Comparison of ENCODE assay signal across 8 cellular contexts in genomic region chr3:170180952-170181876, GRCh38. TPM values are rescaled to one million over a fixed set of nuclear protein-coding genes. Genes with fewer than 3 reads are reported as not detected.
A peak's percentile ranks its signal among the peaks of the same experiment; 100 is the strongest.
DNase-seq lines count a peak whose midpoint lies in the region; ATAC-seq, FAIRE-seq and TF ChIP-seq lines count a peak whose summit lies in the region.

Gene PHC3 (minus strand): TSS chr3:170181733. CDS start chr3:170181715, 18 bp downstream.

- H3K9me3 Mint-ChIP-seq in CD4-positive, alpha-beta T cell, result no peaks in the 10 kb centered on the region

- TF ChIP-seq CTCF in CD4-positive, alpha-beta T cell (IDR thresholded peaks at IDR 0.05), result no peak
- TF ChIP-seq CTCF in HepG2 (CRISPR knock-in tag; IDR thresholded peaks at IDR 0.05), result peak; percentile 60

- peaks cover 0 to 18% of the 10 kb centered on the region in 2 experiments; a peak in 3 of 5 replicates for H3K36me3 ChIP-seq in HepG2 (replicated peaks in 1 of 2; ENCODE audit: control insufficient read depth in 1 of 2, insufficient read depth in 2 of 2, low read length in 2 of 2)

- no peaks in the 10 kb centered on the region for H4K20me1 ChIP-seq in HepG2 (ENCODE audit: insufficient read depth, low read length)

- in situ Hi-C loops in HepG2 (cut with HindIII; ENCODE audit: extremely low pct_ligation_motif_present, low pct_unique_long_range_greater_than_20kb), result no loop called here

- DNase-seq in CD4-positive, alpha-beta T cell, result peak; percentile 85 to 92 (median 89)
- DNase-seq in NCI-H82 (lab: John Stamatoyannopoulos, UW) (peak; percentile 98), dermis blood vessel endothelial cell (peak; percentile 95), HepG2 (ENCODE audit: low spot score) (peak; percentile 87)
- DNase-seq in activated CD4-positive, alpha-beta T cell treated with anti-CD3 and anti-CD28 coated beads, Interleukin-2, amount 50 U/mL, for 48 hours, result peak; percentile 90 to 93
- peak; percentile 84 to 93 for DNase-seq in stimulated activated CD4-positive, alpha-beta T cell treated with anti-CD3 and anti-CD28 coated beads, Interleukin-2, amount 100 ng/mL, for 48 hours

- intact Hi-C loops in CD4-positive, alpha-beta T cell (cut with DNase I, micrococcal nuclease), result loop anchor here (2.0 to 10.0 kb wide), 11 partner anchors 26 to 690 kb away; partner anchors contain the start of genes SKIL (in 2 of the 2), LRRC31 (in 1 of the 2), MYNN (in 1 of the 2) and PRKCI (in 1 of the 2)
- intact Hi-C loops in HepG2 (cut with micrococcal nuclease; ENCODE audit: unreplicated experiment), result loop anchor here (2.0 kb wide), 2 partner anchors 42 to 176 kb away; partner anchors contain the start of genes PRKCI and SKIL

- H3K27ac Mint-ChIP-seq in CD4-positive, alpha-beta T cell, result peak within 1 kb of the TSS; percentile 100

- H3K27ac ChIP-seq in CD4-positive, alpha-beta T cell (ENCODE audit: low read depth, low read length), result peak within 1 kb of the TSS; percentile 97
- H3K27ac ChIP-seq in HepG2 (ENCODE audit: extremely low read length, insufficient read depth, low read length), result peak within 1 kb of the TSS; percentile 78

- H3K27me3 ChIP-seq in CD4-positive, alpha-beta T cell (ENCODE audit: control insufficient read depth, insufficient read depth, low read length), result no peaks in the 10 kb centered on the region
- H3K27me3 ChIP-seq in HepG2 (ENCODE audit: control insufficient read depth in 1 of 2, insufficient read depth in 2 of 2, low read length in 2 of 2), result no peaks in the 10 kb centered on the region; a peak in 1 of 5 replicates

- peak within 1 kb of the TSS; percentile 92 for H3K4me2 ChIP-seq in HepG2 (ENCODE audit: low read depth, low read length)

- H3K36me3 Mint-ChIP-seq in CD4-positive, alpha-beta T cell (ENCODE audit: low read depth), result peaks cover 48% of the 10 kb centered on the region

- H3K27me3 Mint-ChIP-seq in CD4-positive, alpha-beta T cell, result no peaks in the 10 kb centered on the region

- H3K4me1 ChIP-seq in HepG2 (ENCODE audit: insufficient read depth, low read length), result peaks cover 35% of the 10 kb centered on the region

- H3K79me2 ChIP-seq in HepG2 (ENCODE audit: insufficient read depth, low read length), result peaks cover 35% of the 10 kb centered on the region

- no TSS peak for BruUV-seq in HepG2 (replicated peaks; lab: Mats Ljungman, UMichigan)

- TF ChIP-seq EP300 in HepG2 (IDR thresholded peaks at IDR 0.05; ENCODE audit: low read depth in 2 of 2, low read length in 2 of 2) (no peak), HepG2 (CRISPR knock-in tag; IDR thresholded peaks at IDR 0.05; ENCODE audit: borderline replicate concordance) (no peak)

- peak within 1 kb of the TSS; percentile 87 to 99 (median 98) for H3K4me3 ChIP-seq in HepG2 (replicated peaks in 1 of 3; ENCODE audit: insufficient read depth in 1 of 3, low read depth in 2 of 3, low read length in 3 of 3)

- FAIRE-seq in HepG2 (lab: Jason Lieb, UNC), result no peak

- WGBS in HepG2 (ENCODE audit: low lambda C conversion rate), result 0% methylated on average over 35 of the region's 70 CpGs

- CTCF ChIA-PET in CD4-positive, alpha-beta T cell (lab: Charles Lee), result interaction anchor here (0.6 to 1.1 kb wide), 3 partner anchors 11 to 659 kb away, joined by 3 to 4 read pairs (median 3); no protein-coding TSS in a partner anchor
- CTCF ChIA-PET in HepG2 (lab: Yijun Ruan, JAX; ENCODE audit: low intra/inter-chr PET ratio, low total read pairs), result no interaction called here

- TF ChIP-seq POLR2A in HepG2 (IDR thresholded peaks at IDR 0.05; ENCODE audit: insufficient read depth in 1 of 2, low read depth in 2 of 2, low read length in 2 of 2), result peak; percentile 79 to 86

- peak within 1 kb of the TSS; percentile 63 for H2AFZ ChIP-seq in HepG2 (ENCODE audit: low read length)

- H3K9me3 ChIP-seq in CD4-positive, alpha-beta T cell (ENCODE audit: control insufficient read depth, low read length), result no peaks in the 10 kb centered on the region
- no peaks in the 10 kb centered on the region for H3K9me3 ChIP-seq in HepG2 (ENCODE audit: low read length)

- POLR2A ChIA-PET in CD4-positive, alpha-beta T cell (lab: Charles Lee), result interaction anchor here (0.7 to 4.1 kb wide), 16 partner anchors 11 to 417 kb away, joined by 3 to 43 read pairs (median 6); partner anchors contain the start of genes ACTRT3, MYNN, PRKCI and SEC62
- POLR2A ChIA-PET in HepG2 (lab: Yijun Ruan, JAX), result interaction anchor here (0.9 to 1.0 kb wide), 2 partner anchors 9 to 41 kb away, joined by 3 to 5 read pairs; partner anchors contain the start of gene PRKCI

- H3K4me3 Mint-ChIP-seq in CD4-positive, alpha-beta T cell, result peak within 1 kb of the TSS; percentile 100

- peak within 1 kb of the TSS; percentile 91 for H3K9ac ChIP-seq in HepG2 (ENCODE audit: insufficient read depth, low read depth, low read length)

- peaks cover 40% of the 10 kb centered on the region for H3K4me1 Mint-ChIP-seq in CD4-positive, alpha-beta T cell (ENCODE audit: low read depth)

- TF ChIP-seq RAD21 in HepG2 (CRISPR knock-in tag; IDR thresholded peaks at IDR 0.05), result no peak

- ATAC-seq in CD4-positive, alpha-beta T cell (ENCODE audit: poor library complexity), result peak; percentile 64
- ATAC-seq in GM19452 (IDR thresholded peaks at IDR 0.05; ENCODE audit: unreplicated experiment) (peak; percentile 72), HG03575 (IDR thresholded peaks at IDR 0.05; ENCODE audit: extremely low read depth, insufficient number of reproducible peaks, low FRiP score, unreplicated experiment) (peak; percentile 45), HepG2 (peak; percentile 86)

TF ChIP-seq in HepG2, 621 proteins besides CTCF, POLR2A, EP300 and RAD21 (continues in another document):
- TF ChIP-seq ZSCAN5A (CRISPR knock-in tag; IDR thresholded peaks at IDR 0.05; ENCODE audit: borderline replicate concordance) (no peak), HIC2 (CRISPR knock-in tag; IDR thresholded peaks at IDR 0.05; ENCODE audit: low read depth) (peak; percentile 47), FOSL1 (CRISPR knock-in tag; IDR thresholded peaks at IDR 0.05; ENCODE audit: borderline replicate concordance) (no peak), ZNF143 (CRISPR knock-in tag; IDR thresholded peaks at IDR 0.05) (no peak), GZF1 (CRISPR knock-in tag; IDR thresholded peaks at IDR 0.05) (no peak), HNRNPK (IDR thresholded peaks at IDR 0.05; ENCODE audit: low read depth, low read length, poor library complexity, severe bottlenecking) (no peak), KLF12 (CRISPR knock-in tag; IDR thresholded peaks at IDR 0.05; ENCODE audit: borderline replicate concordance) (no peak; the same call in 1 of the 2 replicates), ZNF251 (CRISPR knock-in tag; IDR thresholded peaks at IDR 0.05) (no peak), ELF4 (CRISPR knock-in tag; IDR thresholded peaks at IDR 0.05; ENCODE audit: borderline replicate concordance) (no peak)

RNA-seq across cellular contexts. Expression of gene PHC3, which starts in this region (rescaled TPM):
- total RNA-seq in CD4-positive, alpha-beta T cell, result 100 to 1,000 TPM; 143 to 150 TPM
- total RNA-seq in dermis blood vessel endothelial cell (21.1 and 21.7 TPM in 2 replicates), HepG2 (2016; rRNA removed; fragmentation: Illumina TruSeq; extraction: Trizol) (16.5 and 24.1 TPM in 2 replicates)
- 83.1 and 87.8 TPM in 2 replicates for total RNA-seq in HepG2 (2016; cell fraction: cytosol; rRNA removed; fragmentation: Illumina TruSeq; extraction: Trizol; ENCODE audit: low read depth)
- total RNA-seq in HepG2 (2016; cell fraction: insoluble cytoplasmic fraction; rRNA removed; fragmentation: Illumina TruSeq; extraction: Trizol), result 15.1 and 19.9 TPM in 2 replicates
- total RNA-seq in HepG2 (2016; cell fraction: membrane; rRNA removed; fragmentation: Illumina TruSeq; extraction: Trizol), result 17.9 and 22.5 TPM in 2 replicates
- 45.6 and 47.3 TPM in 2 replicates for total RNA-seq in HepG2 (2016; cell fraction: nucleus; rRNA removed; fragmentation: Illumina TruSeq; extraction: Trizol)
- polyA plus RNA-seq in HepG2 (2011; rRNA removed), result 42.9 and 49.0 TPM in 2 replicates
- polyA plus RNA-seq in HepG2 (2011; cell fraction: cytosol; rRNA removed), result 18.5 and 21.7 TPM in 2 replicates
- polyA plus RNA-seq in HepG2 (2011; cell fraction: nucleus; rRNA removed), result 64.0 and 65.6 TPM in 2 replicates
- polyA plus RNA-seq in HepG2 (2012), result 12.8 and 14.1 TPM in 2 replicates
- polyA plus RNA-seq in HepG2 (2016; cell fraction: cytosol; fragmentation: Illumina TruSeq; extraction: Trizol; ENCODE audit: low read depth), result 0.53 and 0.69 TPM in 2 replicates
- polyA plus RNA-seq in HepG2 (2016; cell fraction: insoluble cytoplasmic fraction; fragmentation: Illumina TruSeq; extraction: Trizol; ENCODE audit: low read depth), result 6.1 and 6.6 TPM in 2 replicates
- 0.78 TPM in 2 replicates for polyA plus RNA-seq in HepG2 (2016; cell fraction: membrane; fragmentation: Illumina TruSeq; extraction: Trizol; ENCODE audit: low read depth)
- polyA plus RNA-seq in HepG2 (2016; cell fraction: nucleus; fragmentation: Illumina TruSeq; extraction: Trizol; ENCODE audit: insufficient read depth, low read depth), result 21.1 and 24.6 TPM in 2 replicates
- polyA minus RNA-seq in HepG2 (2011; rRNA and poly(A)+ RNA removed; ENCODE audit: low replicate concordance), result 193 and 376 TPM in 2 replicates
- 15.6 and 17.5 TPM in 2 replicates for polyA minus RNA-seq in HepG2 (2011; cell fraction: cytosol; rRNA and poly(A)+ RNA removed)
- polyA minus RNA-seq in HepG2 (2011; cell fraction: nucleus; rRNA and poly(A)+ RNA removed), result 86.4 and 113 TPM in 2 replicates

Comparison
In these comparisons a context has a peak if more than half of its experiments do, and no peak if none do; other contexts are left out.
1. Peak in every context shown above with its lines: DNase-seq, ATAC-seq, H3K4me3 ChIP-seq and H3K27ac ChIP-seq.